13 cellular contexts compared by ENCODE assay signal in genomic region chr6:15073344-15073789, GRCh38.
A peak's percentile ranks its signal among the peaks of the same experiment; 100 is the strongest.
DNase-seq lines count a peak whose midpoint lies in the region; ATAC-seq and TF ChIP-seq lines count a peak whose summit lies in the region.
"Had no signal": no experiment of that assay in that cellular context is flagged by ENCODE, and none has a peak within 500 bp of the region (broad histone marks: within the 10 kb centered on the region; RNA-seq: fewer than 3 reads in every experiment).

No MANE protein-coding gene starts in this region.

- no peak overlapping the region for H3K27ac Mint-ChIP-seq in activated T-helper 17 cell treated with anti-CD3 and anti-CD28 coated beads, Interleukin-2, amount 50 U/mL, for 72 hours
- H3K27ac Mint-ChIP-seq in nephron progenitor cell (peak overlapping the region; percentile 72), osteocyte (ENCODE audit: unreplicated experiment) (no peak overlapping the region)
- H3K27ac Mint-ChIP-seq in activated naive CD4-positive, alpha-beta T cell treated with anti-CD3 and anti-CD28 coated beads for 36 hours = no peak overlapping the region
- H3K27ac Mint-ChIP-seq: T-helper 1 cell treated with Interleukin-12 subunit alpha and Interleukin-12 subunit beta and Interleukin-4 antibody, amounts not matched to agents 30 μg/mL and 1 μg/mL, for 36 hours had no signal

- no peak overlapping the region for H3K4me3 Mint-ChIP-seq in activated T-helper 17 cell treated with anti-CD3 and anti-CD28 coated beads, Interleukin-2, amount 50 U/mL, for 72 hours
- H3K4me3 Mint-ChIP-seq in nephron progenitor cell (no peak overlapping the region), osteocyte (ENCODE audit: unreplicated experiment) (no peak overlapping the region)
- H3K4me3 Mint-ChIP-seq in activated naive CD4-positive, alpha-beta T cell treated with anti-CD3 and anti-CD28 coated beads for 36 hours = no peak overlapping the region
- H3K4me3 Mint-ChIP-seq: T-helper 1 cell treated with Interleukin-12 subunit alpha and Interleukin-12 subunit beta and Interleukin-4 antibody, amounts not matched to agents 30 μg/mL and 1 μg/mL, for 36 hours had no signal

- no peaks in the 10 kb centered on the region for H3K27me3 Mint-ChIP-seq in activated T-helper 17 cell treated with anti-CD3 and anti-CD28 coated beads, Interleukin-2, amount 50 U/mL, for 72 hours
- peaks cover 8% of the 10 kb centered on the region for H3K27me3 Mint-ChIP-seq in nephron progenitor cell (ENCODE audit: low read depth, poor library complexity)
- no peaks in the 10 kb centered on the region for H3K27me3 Mint-ChIP-seq in activated naive CD4-positive, alpha-beta T cell treated with anti-CD3 and anti-CD28 coated beads for 36 hours (ENCODE audit: low read depth)
- peaks cover 3% of the 10 kb centered on the region for H3K27me3 Mint-ChIP-seq in osteocyte (ENCODE audit: unreplicated experiment)
- H3K27me3 Mint-ChIP-seq: naive B cell had no signal

- CTCF ChIA-PET in activated naive CD4-positive, alpha-beta T cell treated with anti-CD3 and anti-CD28 coated beads for 36 hours (lab: Charles Lee) = interaction anchor here (0.6 kb wide), 1 partner anchor 647 kb away, joined by 3 read pairs; no protein-coding TSS in a partner anchor

- DNase-seq in GM10266 (ENCODE audit: extremely low spot score) (peak; percentile 32), HT1080 (ENCODE audit: low read depth) (peak; percentile 89), nephron progenitor cell (no peak), cerebellum (ENCODE audit: low spot score) (no peak), osteocyte (ENCODE audit: extremely low spot score, unreplicated experiment) (no peak)
- DNase-seq in activated naive CD4-positive, alpha-beta T cell treated with anti-CD3 and anti-CD28 coated beads for 36 hours = no peak
- DNase-seq: erythroblast, naive B cell, NCI-H1105 treated with DMSO at 0.1 percent for 48 hours, small intestine had no signal

- TF ChIP-seq CTCF in GM10266 (IDR thresholded peaks at IDR 0.05; ENCODE audit: control insufficient read depth, insufficient read depth, low read depth, missing control alignments) (no peak), nephron progenitor cell (IDR thresholded peaks at IDR 0.05) (no peak), osteocyte (IDR thresholded peaks at IDR 0.05) (no peak)

- H3K4me1 Mint-ChIP-seq in activated T-helper 17 cell treated with anti-CD3 and anti-CD28 coated beads, Interleukin-2, amount 50 U/mL, for 72 hours = peaks cover 4% of the 10 kb centered on the region
- H3K4me1 Mint-ChIP-seq in nephron progenitor cell = peaks cover 69% of the 10 kb centered on the region
- H3K4me1 Mint-ChIP-seq in activated naive CD4-positive, alpha-beta T cell treated with anti-CD3 and anti-CD28 coated beads for 36 hours (ENCODE audit: low read depth) = no peaks in the 10 kb centered on the region
- H3K4me1 Mint-ChIP-seq in osteocyte (ENCODE audit: unreplicated experiment) = no peaks in the 10 kb centered on the region

- ATAC-seq in activated T-helper 17 cell treated with anti-CD3 and anti-CD28 coated beads, Interleukin-2, amount 50 U/mL, for 72 hours (replicated peaks) = peak; percentile 88
- no peak for ATAC-seq in HG03354 (IDR thresholded peaks at IDR 0.05; ENCODE audit: poor library complexity, severe bottlenecking, unreplicated experiment)

- H3K36me3 Mint-ChIP-seq in activated T-helper 17 cell treated with anti-CD3 and anti-CD28 coated beads, Interleukin-2, amount 50 U/mL, for 72 hours (ENCODE audit: low read depth) = no peaks in the 10 kb centered on the region
- peaks cover 4% of the 10 kb centered on the region for H3K36me3 Mint-ChIP-seq in nephron progenitor cell (ENCODE audit: low read depth)
- H3K36me3 Mint-ChIP-seq in activated naive CD4-positive, alpha-beta T cell treated with anti-CD3 and anti-CD28 coated beads for 36 hours (ENCODE audit: low read depth) = no peaks in the 10 kb centered on the region
- no peaks in the 10 kb centered on the region for H3K36me3 Mint-ChIP-seq in osteocyte (ENCODE audit: unreplicated experiment)
- H3K36me3 Mint-ChIP-seq: naive B cell had no signal

- no peaks in the 10 kb centered on the region for H3K9me3 Mint-ChIP-seq in activated T-helper 17 cell treated with anti-CD3 and anti-CD28 coated beads, Interleukin-2, amount 50 U/mL, for 72 hours
- H3K9me3 Mint-ChIP-seq in nephron progenitor cell (peaks cover 13% of the 10 kb centered on the region), osteocyte (ENCODE audit: unreplicated experiment) (no peaks in the 10 kb centered on the region)
- H3K9me3 Mint-ChIP-seq in activated naive CD4-positive, alpha-beta T cell treated with anti-CD3 and anti-CD28 coated beads for 36 hours = no peaks in the 10 kb centered on the region
- H3K9me3 Mint-ChIP-seq: naive B cell had no signal

- intact Hi-C loops in activated naive CD4-positive, alpha-beta T cell treated with anti-CD3 and anti-CD28 coated beads for 36 hours (cut with micrococcal nuclease) = no loop called here

Comparison
In these comparisons a context has a peak if more than half of its experiments do, and no peak if none do; other contexts are left out.
1. DNase-seq: peak in GM10266 (single experiment) and HT1080 (single experiment); none in nephron progenitor cell (single experiment), activated naive CD4-positive, alpha-beta T cell treated with anti-CD3 and anti-CD28 coated beads for 36 hours (single experiment), cerebellum (single experiment) and osteocyte (single experiment).